1 cellular context compared by ENCODE assay signal in genomic region chr17:29005936-29006438, GRCh38.
TF ChIP-seq lines count a peak whose summit lies in the region.

SEZ6 (minus strand) TSS chr17:29006033; CDS start chr17:29005869, 164 bp downstream.

TF ChIP-seq in HepG2, 621 proteins besides CTCF, POLR2A, EP300 and RAD21 (continued from another document and continues in another):
- TF ChIP-seq KIAA2018 (CRISPR knock-in tag; IDR thresholded peaks at IDR 0.05; ENCODE audit: borderline replicate concordance) (no peak), ZNF138 (CRISPR knock-in tag; IDR thresholded peaks at IDR 0.05; ENCODE audit: low read depth) (peak; percentile 97), MED13 (CRISPR knock-in tag; IDR thresholded peaks at IDR 0.05) (peak; percentile 81), ATF4 (CRISPR knock-in tag; IDR thresholded peaks at IDR 0.05) (peak in 1 of 2 experiments; percentile 79; a peak in 2 of 4 replicates), PPARG (CRISPR knock-in tag; conservative IDR thresholded peaks at IDR 0.05) (peak; percentile 83), SRF (IDR thresholded peaks at IDR 0.05; ENCODE audit: low read depth, low read length) (no peak), ZNF547 (CRISPR knock-in tag; IDR thresholded peaks at IDR 0.05) (peak; percentile 89), ZBTB44 (CRISPR knock-in tag; IDR thresholded peaks at IDR 0.05) (peak; percentile 96), TCF12 (IDR thresholded peaks at IDR 0.05) (no peak), TCF12 (CRISPR knock-in tag; IDR thresholded peaks at IDR 0.05) (no peak), HES4 (CRISPR knock-in tag; IDR thresholded peaks at IDR 0.05; ENCODE audit: borderline replicate concordance) (peak; percentile 98), ZNF205 (CRISPR knock-in tag; IDR thresholded peaks at IDR 0.05) (peak; percentile 64; the same call in 1 of the 2 replicates), PHF20 (CRISPR knock-in tag; IDR thresholded peaks at IDR 0.05) (0 out of 2 replicates have a peak, but pooled peaks have one; percentile 25), TBP (CRISPR knock-in tag; IDR thresholded peaks at IDR 0.05) (no peak), KLF9 (CRISPR knock-in tag; IDR thresholded peaks at IDR 0.05; ENCODE audit: low read depth) (no peak), TP53 (CRISPR knock-in tag; conservative IDR thresholded peaks at IDR 0.05) (no peak), MAF1 (CRISPR knock-in tag; IDR thresholded peaks at IDR 0.05; ENCODE audit: borderline replicate concordance) (peak; percentile 90; the same call in 1 of the 2 replicates), ZMAT5 (CRISPR knock-in tag; IDR thresholded peaks at IDR 0.05; ENCODE audit: borderline replicate concordance, low read depth) (no peak), PBX2 (CRISPR knock-in tag; IDR thresholded peaks at IDR 0.05) (no peak), SATB2 (CRISPR knock-in tag; IDR thresholded peaks at IDR 0.05) (peak; percentile 95), GLMP (CRISPR knock-in tag; IDR thresholded peaks at IDR 0.05; ENCODE audit: borderline replicate concordance) (no peak), TCF7L2 (IDR thresholded peaks at IDR 0.05; ENCODE audit: low read depth, low read length) (no peak), HOMEZ (CRISPR knock-in tag; IDR thresholded peaks at IDR 0.05; ENCODE audit: low read depth) (peak; percentile 46; the same call in 1 of the 2 replicates), MYNN (CRISPR knock-in tag; IDR thresholded peaks at IDR 0.05; ENCODE audit: low read depth) (no peak), REXO4 (CRISPR knock-in tag; IDR thresholded peaks at IDR 0.05; ENCODE audit: borderline replicate concordance) (no peak), ZNF703 (CRISPR knock-in tag; IDR thresholded peaks at IDR 0.05; ENCODE audit: borderline replicate concordance) (0 out of 2 replicates have a peak, but pooled peaks have one; percentile 42), CSRNP1 (CRISPR knock-in tag; IDR thresholded peaks at IDR 0.05) (peak; percentile 87; the same call in 1 of the 2 replicates), PCBP2 (optimal IDR thresholded peaks at IDR 0.05; ENCODE audit: low read depth, low read length, poor library complexity, severe bottlenecking) (no peak), SIN3B (IDR thresholded peaks at IDR 0.05; ENCODE audit: low read length) (no peak), NONO (IDR thresholded peaks at IDR 0.05) (no peak), NONO (CRISPR knock-in tag; conservative IDR thresholded peaks at IDR 0.05) (peak; percentile 54; the same call in 1 of the 2 replicates), ZBTB7A (CRISPR knock-in tag; IDR thresholded peaks at IDR 0.05) (no peak), FIP1L1 (IDR thresholded peaks at IDR 0.05; ENCODE audit: borderline replicate concordance, insufficient read depth, low read depth, low read length) (no peak), ZNF24 (IDR thresholded peaks at IDR 0.05) (no peak), GATAD1 (CRISPR knock-in tag; IDR thresholded peaks at IDR 0.05) (0 out of 2 replicates have a peak, but pooled peaks have one; percentile 39), EEA1 (CRISPR knock-in tag; IDR thresholded peaks at IDR 0.05; ENCODE audit: borderline replicate concordance) (peak; percentile 95; the same call in 1 of the 2 replicates), ARID4A (CRISPR knock-in tag; IDR thresholded peaks at IDR 0.05; ENCODE audit: borderline replicate concordance) (peak; percentile 90), JUNB (CRISPR knock-in tag; IDR thresholded peaks at IDR 0.05; ENCODE audit: borderline replicate concordance) (peak; percentile 55; the same call in 1 of the 2 replicates), ZNF607 (CRISPR knock-in tag; IDR thresholded peaks at IDR 0.05; ENCODE audit: borderline replicate concordance) (peak; percentile 97)
